8 cellular contexts compared by ENCODE assay signal in genomic region chr6:139376604-139377218, GRCh38. TPM values are rescaled to one million over a fixed set of nuclear protein-coding genes. Genes with fewer than 3 reads are reported as not detected.
A peak's percentile ranks its signal among the peaks of the same experiment; 100 is the strongest.
DNase-seq lines count a peak whose midpoint lies in the region; ATAC-seq and TF ChIP-seq lines count a peak whose summit lies in the region.

No MANE protein-coding gene starts in this region.

- H3K9me3 ChIP-seq in ES-I3 (ENCODE audit: control insufficient read depth, insufficient read depth, low read length) (no peaks in the 10 kb centered on the region), OCI-LY7 (ENCODE audit: low read length) (no peaks in the 10 kb centered on the region)

- no peaks in the 10 kb centered on the region for H3K9me2 ChIP-seq in OCI-LY7 (ENCODE audit: insufficient read depth, low read length)

- H3K79me2 ChIP-seq in OCI-LY7 (ENCODE audit: insufficient read depth, low read depth, low read length), result peaks cover 14% of the 10 kb centered on the region

- CTCF ChIA-PET in OCI-LY7 (lab: Charles Lee; ENCODE audit: unreplicated experiment), result no interaction called here

- peak overlapping the region; percentile 92 for H3K4me3 ChIP-seq in OCI-LY7 (ENCODE audit: low read depth, low read length, poor library complexity, severe bottlenecking)

- TF ChIP-seq POLR2A in erythroblast (IDR thresholded peaks at IDR 0.05; ENCODE audit: low read length), result no peak

- no peak for TF ChIP-seq CTCF in OCI-LY7 (conservative IDR thresholded peaks at IDR 0.05; ENCODE audit: low read length)
- TF ChIP-seq CTCF in osteocyte (IDR thresholded peaks at IDR 0.05), result peak; percentile 11

- peaks cover 21% of the 10 kb centered on the region for H3K4me1 Mint-ChIP-seq in osteocyte (ENCODE audit: unreplicated experiment)

- BruUV-seq in OCI-LY7 (replicated peaks; lab: Mats Ljungman, UMichigan), result no TSS peak

- no peak for ATAC-seq in GM21619 (IDR thresholded peaks at IDR 0.05; ENCODE audit: unreplicated experiment)
- no peak for ATAC-seq in GM18520 (IDR thresholded peaks at IDR 0.05; ENCODE audit: unreplicated experiment)

- peak overlapping the region; percentile 94 for H3K4me2 ChIP-seq in OCI-LY7 (ENCODE audit: low read length)

- H3K27me3 Mint-ChIP-seq in osteocyte (ENCODE audit: unreplicated experiment), result no peaks in the 10 kb centered on the region

- peak overlapping the region; percentile 94 for H3K27ac Mint-ChIP-seq in osteocyte (ENCODE audit: unreplicated experiment)

- POLR2A ChIA-PET in OCI-LY7 (lab: Charles Lee), result interaction anchor here (0.5 to 3.8 kb wide), 8 partner anchors 8 to 986 kb away, joined by 3 to 31 read pairs (median 4); no protein-coding TSS in a partner anchor

- H3K4me3 Mint-ChIP-seq in osteocyte (ENCODE audit: unreplicated experiment), result peak overlapping the region; percentile 93

- peaks cover 24% of the 10 kb centered on the region for H3K36me3 Mint-ChIP-seq in osteocyte (ENCODE audit: unreplicated experiment)

- H3K27ac ChIP-seq in OCI-LY7 (ENCODE audit: low read depth, low read length, poor library complexity, severe bottlenecking), result peak overlapping the region; percentile 92

- peaks cover 18% of the 10 kb centered on the region for H3K4me1 ChIP-seq in ES-I3 (ENCODE audit: insufficient read depth, low read length)
- H3K4me1 ChIP-seq in OCI-LY7 (ENCODE audit: insufficient read depth, low read length, poor library complexity, severe bottlenecking), result peaks cover 14% of the 10 kb centered on the region

- H3K36me3 ChIP-seq in ES-I3 (ENCODE audit: insufficient read depth, low read length) (peaks cover 6% of the 10 kb centered on the region), OCI-LY7 (ENCODE audit: insufficient read depth, low read length) (peaks cover 12% of the 10 kb centered on the region)

- intact Hi-C loops in OCI-LY7 (cut with micrococcal nuclease; ENCODE audit: unreplicated experiment), result no loop called here

- H4K20me1 ChIP-seq in OCI-LY7 (ENCODE audit: insufficient read depth, low read length), result peaks cover 4% of the 10 kb centered on the region

- no peaks in the 10 kb centered on the region for H3K9me3 Mint-ChIP-seq in osteocyte (ENCODE audit: unreplicated experiment)

- DNase-seq in OCI-LY7 (ENCODE audit: low spot score) (no peak), erythroblast (lab: John Stamatoyannopoulos, UW) (peak; percentile 53 to 64), osteocyte (ENCODE audit: extremely low spot score, unreplicated experiment) (no peak), DMS79 treated with DMSO at 0.1 percent for 48 hours (lab: John Stamatoyannopoulos, UW) (no peak), NCI-H1417 (lab: John Stamatoyannopoulos, UW) (no peak)

- peak overlapping the region; percentile 65; the same call in 1 of the 2 replicates for H3K9ac ChIP-seq in ES-I3 (ENCODE audit: low read depth, low read length)

- H2AFZ ChIP-seq in OCI-LY7 (ENCODE audit: low read length), result peak overlapping the region; percentile 88

RNA-seq across cellular contexts. Expression of gene CITED2, which starts 2.3 kb away (rescaled TPM):
- 31.2 and 40.1 TPM in 2 replicates for total RNA-seq in OCI-LY7 (2014; rRNA removed; shearing (Covaris generic))
- total RNA-seq in OCI-LY7 (2022) (27.1 and 35.0 TPM in 2 replicates), osteocyte (417 and 421 TPM in 2 replicates)

Comparison
In these comparisons a context has a peak if more than half of its experiments do, and no peak if none do; other contexts are left out.
1. DNase-seq: peak in erythroblast (2 of 2); none in OCI-LY7 (single experiment), osteocyte (single experiment), DMS79 treated with DMSO at 0.1 percent for 48 hours (single experiment) and NCI-H1417 (0 of 3).
2. RNA of gene CITED2, which starts 2.3 kb away (total RNA-seq): 417 to 421 TPM in osteocyte; 27.1 to 40.1 TPM in OCI-LY7; every median in the first group is over 10 times any median in the second.